8 cellular contexts compared by ENCODE assay signal in genomic region chr2:110204408-110205385, GRCh38. TPM values are rescaled to one million over a fixed set of nuclear protein-coding genes. Genes with fewer than 3 reads are reported as not detected.
A peak's percentile ranks its signal among the peaks of the same experiment; 100 is the strongest.
DNase-seq lines count a peak whose midpoint lies in the region; ATAC-seq, FAIRE-seq and TF ChIP-seq lines count a peak whose summit lies in the region.

TSS of gene NPHP1 (minus strand) at chr2:110205013. CDS start at chr2:110204968, 45 bp downstream.

- peak within 1 kb of the TSS; percentile 98 for H2AFZ ChIP-seq in endothelial cell of umbilical vein (ENCODE audit: low read depth, low read length)

- H3K4me1 ChIP-seq in NT2/D1 (ENCODE audit: insufficient read depth, insufficient read length): no peaks in the 10 kb centered on the region
- peaks cover 12% of the 10 kb centered on the region for H3K4me1 ChIP-seq in endothelial cell of umbilical vein (ENCODE audit: control insufficient read depth, extremely low read depth, insufficient read depth, low read length)
- peaks cover 6% of the 10 kb centered on the region for H3K4me1 ChIP-seq in mononuclear cell (ENCODE audit: insufficient read depth, low read length)

- no peaks in the 10 kb centered on the region for H3K9me1 ChIP-seq in endothelial cell of umbilical vein (replicated peaks; ENCODE audit: control insufficient read depth, extremely low read depth, insufficient read depth, low read length)

- BruUV-seq in endothelial cell of umbilical vein (replicated peaks; lab: Mats Ljungman, UMichigan): TSS peak; percentile 21

- TF ChIP-seq POLR2A in endothelial cell of umbilical vein (IDR thresholded peaks at IDR 0.05; ENCODE audit: low read depth, low read length): peak; percentile 82

- H3K27ac ChIP-seq in endothelial cell of umbilical vein (ENCODE audit: insufficient read depth, low read depth, low read length): peak within 1 kb of the TSS; percentile 52

- H3K4me2 ChIP-seq in endothelial cell of umbilical vein (ENCODE audit: insufficient read depth, low read length): peak within 1 kb of the TSS; percentile 98

- H3K4me3 ChIP-seq in NT2/D1 (ENCODE audit: insufficient read length, low read depth) (peak within 1 kb of the TSS; percentile 86), endothelial cell of umbilical vein (replicated peaks in 1 of 3; ENCODE audit: insufficient read depth in 1 of 3, low read depth in 1 of 3, low read length in 3 of 3) (peak within 1 kb of the TSS; percentile 73 to 100 (median 91)), mononuclear cell (ENCODE audit: low read length) (peak within 1 kb of the TSS; percentile 58)

- ATAC-seq in GM21390 (IDR thresholded peaks at IDR 0.05; ENCODE audit: unreplicated experiment): peak; percentile 95

- H3K9me3 ChIP-seq in NT2/D1 (ENCODE audit: insufficient read depth, low read length) (no peaks in the 10 kb centered on the region), endothelial cell of umbilical vein (replicated peaks; ENCODE audit: control insufficient read depth, insufficient read depth, low read length) (no peaks in the 10 kb centered on the region), mononuclear cell (ENCODE audit: low read depth, low read length) (no peaks in the 10 kb centered on the region)

- H3K27me3 ChIP-seq in NT2/D1 (ENCODE audit: insufficient read depth, insufficient read length): no peaks in the 10 kb centered on the region
- no peaks in the 10 kb centered on the region for H3K27me3 ChIP-seq in endothelial cell of umbilical vein (ENCODE audit: control insufficient read depth in 2 of 2, insufficient read depth in 2 of 2, low read length in 2 of 2)
- H3K27me3 ChIP-seq in mononuclear cell (ENCODE audit: insufficient read depth, low read length): no peaks in the 10 kb centered on the region

- no peak for TF ChIP-seq CTCF in D721Med (IDR thresholded peaks at IDR 0.05; ENCODE audit: insufficient read depth, missing control alignments)
- TF ChIP-seq CTCF in endothelial cell of umbilical vein (IDR thresholded peaks at IDR 0.05; ENCODE audit: extremely low read depth in 1 of 2, insufficient read depth in 1 of 2, low read depth in 1 of 2, low read length in 2 of 2): no peak

- peak; percentile 80 for DNase-seq in D721Med (ENCODE audit: insufficient read length, low spot score)
- peak; percentile 78 for DNase-seq in HT1080 (ENCODE audit: low read depth)
- peak; percentile 80 for DNase-seq in NT2/D1 (ENCODE audit: low read depth, low spot score)
- DNase-seq in activated CD8-positive, alpha-beta memory T cell treated with anti-CD3 and anti-CD28 coated beads, Interleukin-2, amount 50 U/mL, for 48 hours: peak; percentile 95
- DNase-seq in endothelial cell of umbilical vein (ENCODE audit: low read depth, low spot score): peak; percentile 84
- peak; percentile 68 to 75 for DNase-seq in stimulated activated CD8-positive, alpha-beta memory T cell treated with anti-CD3 and anti-CD28 coated beads, Interleukin-2, amount 100 ng/mL, for 1 hour (ENCODE audit: low read depth in 2 of 2)

- H4K20me1 ChIP-seq in endothelial cell of umbilical vein (replicated peaks; ENCODE audit: control insufficient read depth, extremely low read depth, insufficient read depth, low read length): no peaks in the 10 kb centered on the region

- H3K79me2 ChIP-seq in endothelial cell of umbilical vein (ENCODE audit: control insufficient read depth, insufficient read depth, low read length): no peaks in the 10 kb centered on the region

- dilution Hi-C loops in endothelial cell of umbilical vein (cut with MboI; ENCODE audit: extremely low pct_ligation_motif_present, low sequenced_read_pairs): no loop called here

- POLR2A ChIA-PET in endothelial cell of umbilical vein (lab: Charles Lee): no interaction called here

- intact Hi-C loops in endothelial cell of umbilical vein (cut with micrococcal nuclease): loop anchor here (5.0 kb wide), 1 partner anchor 37 kb away; no protein-coding TSS in a partner anchor

- H3K36me3 ChIP-seq in NT2/D1 (ENCODE audit: insufficient read depth, insufficient read length, low read length) (peaks cover 2% of the 10 kb centered on the region), endothelial cell of umbilical vein (ENCODE audit: control insufficient read depth in 2 of 2, extremely low read depth in 1 of 2, insufficient read depth in 2 of 2, low read length in 2 of 2) (peaks cover 0 to 2% of the 10 kb centered on the region in 2 experiments)

- no peak for FAIRE-seq in D721Med (lab: Jason Lieb, UNC)
- FAIRE-seq in endothelial cell of umbilical vein (lab: Jason Lieb, UNC): peak; percentile 89

- H3K9ac ChIP-seq in NT2/D1 (ENCODE audit: insufficient read length, low read depth): peak within 1 kb of the TSS; percentile 79
- peak within 1 kb of the TSS; percentile 82 for H3K9ac ChIP-seq in endothelial cell of umbilical vein (replicated peaks; ENCODE audit: extremely low read depth, insufficient read depth, low read length)

- CTCF ChIA-PET in endothelial cell of umbilical vein (lab: Charles Lee): no interaction called here

TF ChIP-seq in endothelial cell of umbilical vein, 7 proteins besides CTCF, POLR2A, EP300 and RAD21:
- TF ChIP-seq, protein P1, sequence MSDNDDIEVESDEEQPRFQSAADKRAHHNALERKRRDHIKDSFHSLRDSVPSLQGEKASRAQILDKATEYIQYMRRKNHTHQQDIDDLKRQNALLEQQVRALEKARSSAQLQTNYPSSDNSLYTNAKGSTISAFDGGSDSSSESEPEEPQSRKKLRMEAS (IDR thresholded peaks at IDR 0.05; ENCODE audit: insufficient read depth, insufficient read length): peak; percentile 8
- no peak for TF ChIP-seq MYC (IDR thresholded peaks at IDR 0.05; ENCODE audit: low read depth, low read length)
- peak; percentile 79 for TF ChIP-seq POLR2AphosphoS5 (IDR thresholded peaks at IDR 0.05; ENCODE audit: insufficient read depth, low read depth, low read length)

RNA-seq across cellular contexts. Expression of gene NPHP1, which starts in this region (rescaled TPM):
- 1.8 and 1.9 TPM in 2 replicates for total RNA-seq in HT1080 (2014; rRNA removed; shearing (Covaris generic))
- 3.0 and 3.6 TPM in 2 replicates for polyA plus RNA-seq in HT1080 (2015; cell fraction: cytosol; rRNA removed)
- polyA plus RNA-seq in HT1080 (2015; cell fraction: nucleus; rRNA removed): 3.6 and 5.6 TPM in 2 replicates
- 5.9 and 6.1 TPM in 2 replicates for total RNA-seq in endothelial cell of umbilical vein
- polyA plus RNA-seq in endothelial cell of umbilical vein: 2.0 and 2.3 TPM in 2 replicates
- polyA plus RNA-seq in endothelial cell of umbilical vein (2011; cell fraction: cytosol; rRNA removed): 4.4 and 4.6 TPM in 2 replicates
- 8.6 and 9.3 TPM in 2 replicates for polyA plus RNA-seq in endothelial cell of umbilical vein (2011; cell fraction: nucleus; rRNA removed)
- polyA plus RNA-seq in endothelial cell of umbilical vein (2012): 6.6 and 7.3 TPM in 2 replicates
- 1.0 and 2.9 TPM in 2 replicates for polyA minus RNA-seq in endothelial cell of umbilical vein
- polyA minus RNA-seq in endothelial cell of umbilical vein (2011; cell fraction: cytosol; rRNA and poly(A)+ RNA removed): 1.1 TPM
- 3.5 and 4.4 TPM in 2 replicates for polyA minus RNA-seq in endothelial cell of umbilical vein (2011; cell fraction: nucleus; rRNA and poly(A)+ RNA removed)
- total RNA-seq in mononuclear cell: 0.52 TPM

Comparison
In these comparisons a context has a peak if more than half of its experiments do, and no peak if none do; other contexts are left out.
1. Peak in every context shown above with its lines: DNase-seq, ATAC-seq, H3K4me3 ChIP-seq and H3K27ac ChIP-seq.